Comparison of ENCODE assay signal across 25 cellular contexts in genomic region chr3:122364508-122364907, GRCh38. TPM values are rescaled to one million over a fixed set of nuclear protein-coding genes. Genes with fewer than 3 reads are reported as not detected.
A peak's percentile ranks its signal among the peaks of the same experiment; 100 is the strongest.
DNase-seq lines count a peak whose midpoint lies in the region; ATAC-seq and TF ChIP-seq lines count a peak whose summit lies in the region.
"Had no signal": no experiment of that assay in that cellular context is flagged by ENCODE, and none has a peak within 500 bp of the region (broad histone marks: within the 10 kb centered on the region; RNA-seq: fewer than 3 reads in every experiment).

No MANE protein-coding gene starts in this region.

- H3K4me3 Mint-ChIP-seq in natural killer cell treated with Interleukin-12 subunit alpha and Interleukin-12 subunit beta and Interleukin-15 and Interleukin-18, amount 100 ng/mL, for 72 hours: peak overlapping the region; percentile 62
- H3K4me3 Mint-ChIP-seq in natural killer cell: no peak overlapping the region
- no peak overlapping the region for H3K4me3 Mint-ChIP-seq in T-helper 2 cell treated with Interferon-gamma antibody and Interleukin-4, amounts not matched to agents 5 μg/mL and 100 μg/mL, for 36 hours
- H3K4me3 Mint-ChIP-seq in HFFc6: no peak overlapping the region
- H3K4me3 Mint-ChIP-seq: activated B cell treated with CpG ODN at 0.5 μM for 24 hours; CD4-positive, CD25-positive, alpha-beta regulatory T cell; immature natural killer cell; mesothelial cell of epicardium; naive thymus-derived CD8-positive, alpha-beta T cell had no signal

- no peaks in the 10 kb centered on the region for H3K9me3 Mint-ChIP-seq in natural killer cell treated with Interleukin-12 subunit alpha and Interleukin-12 subunit beta and Interleukin-15 and Interleukin-18, amount 100 ng/mL, for 72 hours
- H3K9me3 Mint-ChIP-seq in natural killer cell (no peaks in the 10 kb centered on the region), HFFc6 (no peaks in the 10 kb centered on the region)
- no peaks in the 10 kb centered on the region for H3K9me3 Mint-ChIP-seq in T-helper 2 cell treated with Interferon-gamma antibody and Interleukin-4, amounts not matched to agents 5 μg/mL and 100 μg/mL, for 36 hours
- H3K9me3 Mint-ChIP-seq: activated B cell treated with CpG ODN at 0.5 μM for 24 hours; CD4-positive, CD25-positive, alpha-beta regulatory T cell; immature natural killer cell; mesothelial cell of epicardium; naive thymus-derived CD8-positive, alpha-beta T cell had no signal

- peaks cover 15% of the 10 kb centered on the region for H3K36me3 Mint-ChIP-seq in natural killer cell treated with Interleukin-12 subunit alpha and Interleukin-12 subunit beta and Interleukin-15 and Interleukin-18, amount 100 ng/mL, for 72 hours
- H3K36me3 Mint-ChIP-seq in natural killer cell (peaks cover 11% of the 10 kb centered on the region), HFFc6 (ENCODE audit: low read depth) (peaks cover 17% of the 10 kb centered on the region; the same call in 1 of the 2 replicates)
- H3K36me3 Mint-ChIP-seq in T-helper 2 cell treated with Interferon-gamma antibody and Interleukin-4, amounts not matched to agents 5 μg/mL and 100 μg/mL, for 36 hours (ENCODE audit: low read depth): peaks cover 39% of the 10 kb centered on the region

- no peak for DNase-seq in natural killer cell treated with Interleukin-12 subunit alpha and Interleukin-12 subunit beta and Interleukin-15 and Interleukin-18, amount 100 ng/mL, for 72 hours (ENCODE audit: low spot score)
- DNase-seq in natural killer cell (no peak), HFFc6 (no peak), NCI-H2171 (lab: John Stamatoyannopoulos, UW) (no peak), heart right ventricle (no peak)
- no peak for DNase-seq in T-helper 2 cell treated with Interferon-gamma antibody and Interleukin-4, amounts not matched to agents 5 μg/mL and 100 μg/mL, for 36 hours (ENCODE audit: low spot score)
- DNase-seq: activated B cell treated with CpG ODN at 0.5 μM for 24 hours; activated effector memory CD4-positive, alpha-beta T cell treated with anti-CD3 and anti-CD28 coated beads, Interleukin-2, amount 50 U/mL, for 16 hours; anterior cingulate cortex; caudate nucleus; CD4-positive, CD25-positive, alpha-beta regulatory T cell; dermis blood vessel endothelial cell; HCEC 1CT; immature natural killer cell; left ventricle myocardium inferior; MM.1S; naive thymus-derived CD8-positive, alpha-beta T cell; NCI-H1694; NCI-H526 treated with DMSO at 0.1 percent for 48 hours; right cardiac atrium; T-helper 9 cell had no signal

- no peak overlapping the region for H3K27ac ChIP-seq in heart right ventricle
- H3K27ac ChIP-seq: left ventricle myocardium inferior had no signal

- no peaks in the 10 kb centered on the region for H3K9me3 ChIP-seq in heart right ventricle
- H3K9me3 ChIP-seq: left ventricle myocardium inferior had no signal

- no peaks in the 10 kb centered on the region for H3K4me1 ChIP-seq in heart right ventricle
- H3K4me1 ChIP-seq: left ventricle myocardium inferior had no signal

- no peaks in the 10 kb centered on the region for H3K27me3 ChIP-seq in heart right ventricle

- intact Hi-C loops in natural killer cell (cut with micrococcal nuclease): no loop called here
- intact Hi-C loops in heart right ventricle (cut with DNase I): no loop called here

- TF ChIP-seq CTCF in natural killer cell (IDR thresholded peaks at IDR 0.05) (no peak), HFFc6 (IDR thresholded peaks at IDR 0.05) (no peak), heart right ventricle (IDR thresholded peaks at IDR 0.05) (no peak)

- ATAC-seq in natural killer cell treated with Interleukin-12 subunit alpha and Interleukin-12 subunit beta and Interleukin-15 and Interleukin-18, amount 100 ng/mL, for 72 hours: peak in 1 of 2 donors; percentile 64
- ATAC-seq in natural killer cell (no peak), esophagus mucosa (peak; percentile 16), heart right ventricle (no peak)
- ATAC-seq: K562; naive thymus-derived CD8-positive, alpha-beta T cell; right cardiac atrium had no signal

- peaks cover 0 to 96% (median 25%) of the 10 kb centered on the region in 9 donors for H3K36me3 ChIP-seq in heart right ventricle

- H3K27ac Mint-ChIP-seq in natural killer cell treated with Interleukin-12 subunit alpha and Interleukin-12 subunit beta and Interleukin-15 and Interleukin-18, amount 100 ng/mL, for 72 hours: peak overlapping the region; percentile 7 to 84
- H3K27ac Mint-ChIP-seq in natural killer cell (no peak overlapping the region), HFFc6 (no peak overlapping the region)
- H3K27ac Mint-ChIP-seq in T-helper 2 cell treated with Interferon-gamma antibody and Interleukin-4, amounts not matched to agents 5 μg/mL and 100 μg/mL, for 36 hours: peak overlapping the region; percentile 61
- H3K27ac Mint-ChIP-seq: activated B cell treated with CpG ODN at 0.5 μM for 24 hours; CD4-positive, CD25-positive, alpha-beta regulatory T cell; immature natural killer cell; mesothelial cell of epicardium had no signal

- H3K27me3 Mint-ChIP-seq in natural killer cell treated with Interleukin-12 subunit alpha and Interleukin-12 subunit beta and Interleukin-15 and Interleukin-18, amount 100 ng/mL, for 72 hours: no peaks in the 10 kb centered on the region
- H3K27me3 Mint-ChIP-seq in natural killer cell (ENCODE audit: low read depth in 2 of 2) (no peaks in the 10 kb centered on the region), HFFc6 (ENCODE audit: insufficient read depth) (no peaks in the 10 kb centered on the region)
- no peaks in the 10 kb centered on the region for H3K27me3 Mint-ChIP-seq in T-helper 2 cell treated with Interferon-gamma antibody and Interleukin-4, amounts not matched to agents 5 μg/mL and 100 μg/mL, for 36 hours (ENCODE audit: low read depth)
- H3K27me3 Mint-ChIP-seq: activated B cell treated with CpG ODN at 0.5 μM for 24 hours; CD4-positive, CD25-positive, alpha-beta regulatory T cell; naive thymus-derived CD8-positive, alpha-beta T cell had no signal

- peaks cover 0 to 11% of the 10 kb centered on the region in 2 donors for H3K4me1 Mint-ChIP-seq in natural killer cell treated with Interleukin-12 subunit alpha and Interleukin-12 subunit beta and Interleukin-15 and Interleukin-18, amount 100 ng/mL, for 72 hours (ENCODE audit: low read depth in 2 of 2)
- H3K4me1 Mint-ChIP-seq in natural killer cell (no peaks in the 10 kb centered on the region), HFFc6 (ENCODE audit: low read depth) (peaks cover 14% of the 10 kb centered on the region)
- peaks cover 35% of the 10 kb centered on the region for H3K4me1 Mint-ChIP-seq in T-helper 2 cell treated with Interferon-gamma antibody and Interleukin-4, amounts not matched to agents 5 μg/mL and 100 μg/mL, for 36 hours (ENCODE audit: low read depth)
- H3K4me1 Mint-ChIP-seq: activated B cell treated with CpG ODN at 0.5 μM for 24 hours; immature natural killer cell; mesothelial cell of epicardium; naive thymus-derived CD8-positive, alpha-beta T cell had no signal

- 77 to 98% methylated on average over 2 of the region's 2 CpGs for WGBS in heart right ventricle, 2 donors

- H3K4me3 ChIP-seq in heart right ventricle: no peak overlapping the region
- H3K4me3 ChIP-seq: K562, left ventricle myocardium inferior had no signal

RNA-seq across cellular contexts. Expression of gene MIX23, which starts 18.5 kb away (rescaled TPM):
- total RNA-seq in natural killer cell treated with Interleukin-12 subunit alpha and Interleukin-12 subunit beta and Interleukin-15 and Interleukin-18, amount 100 ng/mL, for 72 hours: 10 to 100 TPM; 48.2 to 59.0 TPM
- total RNA-seq in natural killer cell (10 to 100 TPM in 2 of 3 donors, 1 to 10 TPM in 1; 9.6 to 16.4 (median 14.1) TPM), esophagus mucosa (43.3 TPM), heart right ventricle (10 to 100 TPM; 23.8 to 42.3 (median 28.5) TPM)
- 10 to 100 TPM; 29.8 to 43.6 (median 40.6) TPM for total RNA-seq in HFFc6 (2021; fragmentation: NEBNext Ultra II Directional; extraction: Animal tissue kit (Norgen Biotek cat#: 25700))
- 10 to 100 TPM; 47.7 to 58.4 TPM for polyA plus RNA-seq in heart right ventricle

RNA-seq across cellular contexts. Expression of gene FAM162A, which starts 19.5 kb away (rescaled TPM):
- total RNA-seq in natural killer cell treated with Interleukin-12 subunit alpha and Interleukin-12 subunit beta and Interleukin-15 and Interleukin-18, amount 100 ng/mL, for 72 hours: 10 to 100 TPM; 37.3 to 53.4 TPM
- total RNA-seq in natural killer cell (10 to 100 TPM; 12.2 to 18.4 (median 16.3) TPM), esophagus mucosa (106 TPM), heart right ventricle (100 to 1,000 TPM; 111 to 162 (median 131) TPM)
- total RNA-seq in HFFc6 (2021; fragmentation: NEBNext Ultra II Directional; extraction: Animal tissue kit (Norgen Biotek cat#: 25700)): 10 to 100 TPM; 28.4 to 37.5 (median 31.5) TPM
- polyA plus RNA-seq in heart right ventricle: 100 to 1,000 TPM; 176 to 219 TPM

RNA-seq across cellular contexts. Expression of gene CSTA, which starts 39.5 kb away (rescaled TPM):
- not detected for total RNA-seq in natural killer cell treated with Interleukin-12 subunit alpha and Interleukin-12 subunit beta and Interleukin-15 and Interleukin-18, amount 100 ng/mL, for 72 hours
- total RNA-seq in natural killer cell: 1 to 10 TPM; 3.1 to 7.8 (median 4.0) TPM
- total RNA-seq in esophagus mucosa: 2,321 TPM
- under 1 TPM; 0.29 to 0.88 (median 0.49) TPM for total RNA-seq in HFFc6 (2021; fragmentation: NEBNext Ultra II Directional; extraction: Animal tissue kit (Norgen Biotek cat#: 25700))
- total RNA-seq in heart right ventricle: 1 to 10 TPM in 5 of 10 donors, under 1 TPM in 4, not detected in 1; 0.42 to 5.5 (median 1.1) TPM
- polyA plus RNA-seq in heart right ventricle: 1 to 10 TPM; 2.5 to 4.6 TPM
- total RNA-seq: activated B cell treated with CpG ODN at 0.5 μM for 24 hours; CD4-positive, CD25-positive, alpha-beta regulatory T cell; dermis blood vessel endothelial cell; mesothelial cell of epicardium; naive thymus-derived CD8-positive, alpha-beta T cell; osteocyte had no signal

RNA-seq across cellular contexts. Expression of gene WDR5B, which starts 51.4 kb away (rescaled TPM):
- 1 to 10 TPM; 4.4 to 5.8 TPM for total RNA-seq in natural killer cell treated with Interleukin-12 subunit alpha and Interleukin-12 subunit beta and Interleukin-15 and Interleukin-18, amount 100 ng/mL, for 72 hours
- total RNA-seq in natural killer cell: 1 to 10 TPM; 5.1 to 9.4 (median 6.3) TPM
- 1.9 TPM for total RNA-seq in esophagus mucosa
- 1 to 10 TPM; 4.6 to 5.8 (median 5.4) TPM for total RNA-seq in HFFc6 (2021; fragmentation: NEBNext Ultra II Directional; extraction: Animal tissue kit (Norgen Biotek cat#: 25700))
- 1 to 10 TPM; 2.1 to 3.9 (median 2.9) TPM for total RNA-seq in heart right ventricle
- polyA plus RNA-seq in heart right ventricle: 1 to 10 TPM; 1.8 TPM

Comparison
In these comparisons a context has a peak if more than half of its experiments do, and no peak if none do; other contexts are left out.
1. H3K27ac Mint-ChIP-seq: peak in natural killer cell treated with Interleukin-12 subunit alpha and Interleukin-12 subunit beta and Interleukin-15 and Interleukin-18, amount 100 ng/mL, for 72 hours (2 of 2) and T-helper 2 cell treated with Interferon-gamma antibody and Interleukin-4, amounts not matched to agents 5 μg/mL and 100 μg/mL, for 36 hours (single experiment); none in natural killer cell (0 of 2) and HFFc6 (single experiment).
2. RNA of gene CSTA, which starts 39.5 kb away (total RNA-seq): 2,321 TPM in esophagus mucosa (single experiment); 3.1 to 7.8 TPM in natural killer cell, 0.42 to 5.5 TPM in heart right ventricle, 0.29 to 0.88 TPM in HFFc6 and not detected in natural killer cell treated with Interleukin-12 subunit alpha and Interleukin-12 subunit beta and Interleukin-15 and Interleukin-18, amount 100 ng/mL, for 72 hours; every median in the first group is over 100 times any median in the second.